ENCODE assay signal across 8 cellular contexts in the genomic region with DNA sequence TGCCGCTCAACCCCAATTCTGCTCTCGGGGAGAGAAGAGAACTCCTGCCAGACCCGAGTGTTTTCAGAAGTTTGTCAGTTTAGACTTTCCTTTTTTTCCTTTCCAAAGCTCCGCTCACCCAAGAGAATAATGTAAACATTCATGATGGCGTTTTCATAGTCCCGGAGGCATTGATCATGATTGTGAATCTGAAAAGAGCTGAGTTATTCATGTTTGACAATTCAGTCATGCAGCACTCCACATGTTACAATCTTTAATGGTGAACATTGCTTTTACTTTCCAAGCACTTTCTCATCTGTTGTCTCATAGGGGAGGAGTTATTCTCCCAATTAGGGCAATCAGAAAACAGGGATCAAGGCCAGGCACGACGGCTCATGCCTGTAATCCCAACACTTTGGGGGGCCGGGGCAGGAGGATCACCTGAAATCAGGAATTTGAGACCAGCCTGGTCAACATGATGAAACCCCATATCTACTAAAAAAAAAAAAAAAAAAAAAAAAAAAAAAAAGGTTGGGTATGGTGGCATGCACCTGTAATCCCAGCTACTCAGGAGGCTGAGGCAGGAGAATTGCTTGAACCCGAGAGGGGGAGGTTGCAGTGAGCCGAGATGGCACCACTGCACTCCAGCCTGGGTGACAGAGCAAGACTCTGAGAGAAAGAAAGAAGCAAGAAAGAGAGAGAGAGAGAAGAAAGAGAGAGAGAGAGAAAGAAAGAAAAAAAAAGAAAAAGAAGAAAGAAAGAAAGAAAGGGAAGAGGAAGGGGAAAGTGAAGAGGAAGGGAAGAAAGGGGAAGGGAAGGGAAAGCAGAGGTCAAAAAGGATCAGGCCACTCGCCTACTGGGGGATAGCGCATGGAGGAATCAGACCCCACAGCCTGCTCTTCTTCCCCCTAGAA.
DNase-seq lines count a peak whose midpoint lies in the region; ATAC-seq and TF ChIP-seq lines count a peak whose summit lies in the region.

No MANE protein-coding gene starts in this region.

- no peak overlapping the region for H3K27ac Mint-ChIP-seq in activated CD8-positive, alpha-beta memory T cell treated with anti-CD3 and anti-CD28 coated beads, Interleukin-2, amount 10 ng/mL, durations not matched to agents 7 days and 5 days
- peak overlapping the region; percentile 85 for H3K27ac Mint-ChIP-seq in chondrocyte (ENCODE audit: unreplicated experiment)

- intact Hi-C loops in transverse colon (cut with DNase I; ENCODE audit: low total_unique reads): no loop called here

- H2AK5ac ChIP-seq in mesenchymal stem cell (ENCODE audit: low read length, severe bottlenecking): no peak overlapping the region

- peaks cover 41% of the 10 kb centered on the region for H3K27me3 Mint-ChIP-seq in activated CD8-positive, alpha-beta memory T cell treated with anti-CD3 and anti-CD28 coated beads, Interleukin-2, amount 10 ng/mL, durations not matched to agents 7 days and 5 days
- H3K27me3 Mint-ChIP-seq in chondrocyte (ENCODE audit: low read depth): peaks cover 70% of the 10 kb centered on the region

- H3K14ac ChIP-seq in mesenchymal stem cell (ENCODE audit: low read length in 2 of 2): no peak overlapping the region

- H3K4me3 Mint-ChIP-seq in activated CD8-positive, alpha-beta memory T cell treated with anti-CD3 and anti-CD28 coated beads, Interleukin-2, amount 10 ng/mL, durations not matched to agents 7 days and 5 days: peak overlapping the region; percentile 69
- H3K4me3 Mint-ChIP-seq in chondrocyte (ENCODE audit: unreplicated experiment): peak overlapping the region; percentile 69

- no peak for DNase-seq in activated CD8-positive, alpha-beta memory T cell treated with anti-CD3 and anti-CD28 coated beads, Interleukin-2, amount 10 ng/mL, durations not matched to agents 7 days and 5 days
- DNase-seq in activated CD8-positive, alpha-beta memory T cell treated with anti-CD3 and anti-CD28 coated beads for 24 hours: no peak
- peak; percentile 25 for DNase-seq in chondrocyte (ENCODE audit: low spot score)
- DNase-seq in mesenchymal stem cell: no peak
- no peak for DNase-seq in transverse colon
- no peak for DNase-seq in A172 (ENCODE audit: low spot score)
- no peak for DNase-seq in NCI-H82 treated with DMSO at 0.1 percent for 48 hours (lab: John Stamatoyannopoulos, UW; ENCODE audit: unreplicated experiment)

- no peak for TF ChIP-seq POLR2A in transverse colon (IDR thresholded peaks at IDR 0.05)

- H3K9me3 Mint-ChIP-seq in activated CD8-positive, alpha-beta memory T cell treated with anti-CD3 and anti-CD28 coated beads, Interleukin-2, amount 10 ng/mL, durations not matched to agents 7 days and 5 days (ENCODE audit: low read depth): no peaks in the 10 kb centered on the region
- H3K9me3 Mint-ChIP-seq in chondrocyte (ENCODE audit: low read depth): no peaks in the 10 kb centered on the region

- H3K4me3 ChIP-seq in mesenchymal stem cell (ENCODE audit: insufficient read depth in 1 of 2, low read depth in 1 of 2, low read length in 2 of 2) (peak overlapping the region; percentile 42 to 82), transverse colon (peak overlapping the region; percentile 19 to 55 (median 40))

- H4K8ac ChIP-seq in mesenchymal stem cell (ENCODE audit: low read length): no peak overlapping the region

- peaks cover 9% of the 10 kb centered on the region for H3K4me1 ChIP-seq in mesenchymal stem cell (ENCODE audit: control insufficient read depth, insufficient read depth, low read depth, low read length)
- peaks cover 0 to 13% (median 0%) of the 10 kb centered on the region in 4 donors for H3K4me1 ChIP-seq in transverse colon

- peaks cover 71% of the 10 kb centered on the region in 2 experiments for H3K27me3 ChIP-seq in mesenchymal stem cell (ENCODE audit: control insufficient read depth in 1 of 2, insufficient read depth in 1 of 2, low read length in 2 of 2)
- H3K27me3 ChIP-seq in transverse colon: peaks cover 44% of the 10 kb centered on the region

- peak overlapping the region; percentile 93 for H3K4me2 ChIP-seq in mesenchymal stem cell (ENCODE audit: low read length, poor library complexity, severe bottlenecking)

- peak overlapping the region; percentile 88 for H3K9ac ChIP-seq in mesenchymal stem cell (ENCODE audit: low read length)

- no peak for TF ChIP-seq EP300 in transverse colon (IDR thresholded peaks at IDR 0.05; ENCODE audit: low read depth)

- no peak overlapping the region for H3K23ac ChIP-seq in mesenchymal stem cell (ENCODE audit: low read length in 2 of 2)

- TF ChIP-seq CTCF in chondrocyte (IDR thresholded peaks at IDR 0.05) (no peak), transverse colon (IDR thresholded peaks at IDR 0.05) (no peak)

- WGBS in mesenchymal stem cell: 67% methylated on average over 7 of the region's 13 CpGs
- 5 to 40% methylated on average over 3 to 13 of the region's 13 CpGs for whole genome bisulfite sequencing in transverse colon (ENCODE audit: low coverage in 1 of 2), 2 donors

- CTCF ChIA-PET in activated CD8-positive, alpha-beta memory T cell treated with anti-CD3 and anti-CD28 coated beads, Interleukin-2, amount 10 ng/mL, durations not matched to agents 7 days and 5 days (lab: Charles Lee): no interaction called here

- peaks cover 35% of the 10 kb centered on the region for H3K4me1 Mint-ChIP-seq in activated CD8-positive, alpha-beta memory T cell treated with anti-CD3 and anti-CD28 coated beads, Interleukin-2, amount 10 ng/mL, durations not matched to agents 7 days and 5 days
- H3K4me1 Mint-ChIP-seq in chondrocyte (ENCODE audit: low read depth): peaks cover 14% of the 10 kb centered on the region

- H2BK12ac ChIP-seq in mesenchymal stem cell (ENCODE audit: low read length in 2 of 2): peak overlapping the region in 1 of 2 experiments; percentile 72

- no peak overlapping the region for H3K4ac ChIP-seq in mesenchymal stem cell (ENCODE audit: low read depth in 1 of 2, low read length in 2 of 2)

- in situ Hi-C loops in transverse colon (cut with MboI; ENCODE audit: low pct_ligation_motif_present in 1 of 4, low pct_unique_long_range_greater_than_20kb in 1 of 4, low sequenced_read_pairs in 3 of 4): no loop called here

- H2BK120ac ChIP-seq in mesenchymal stem cell (ENCODE audit: low read depth, low read length): no peak overlapping the region

- H3K18ac ChIP-seq in mesenchymal stem cell (ENCODE audit: low read depth in 1 of 2, low read length in 2 of 2): no peak overlapping the region

- H3K27ac ChIP-seq in mesenchymal stem cell (ENCODE audit: low read length, poor library complexity, severe bottlenecking): no peak overlapping the region
- H3K27ac ChIP-seq in transverse colon: peak overlapping the region; percentile 37 to 64 (median 55)

- peak overlapping the region; percentile 66 for H2AFZ ChIP-seq in mesenchymal stem cell (ENCODE audit: low read depth, low read length)

- H3K36me3 ChIP-seq in mesenchymal stem cell (ENCODE audit: control insufficient read depth in 1 of 2, insufficient read depth in 2 of 2, low read depth in 1 of 2, low read length in 2 of 2) (no peaks in the 10 kb centered on the region), transverse colon (no peaks in the 10 kb centered on the region)

- H3K36me3 Mint-ChIP-seq in activated CD8-positive, alpha-beta memory T cell treated with anti-CD3 and anti-CD28 coated beads, Interleukin-2, amount 10 ng/mL, durations not matched to agents 7 days and 5 days: no peaks in the 10 kb centered on the region
- no peaks in the 10 kb centered on the region for H3K36me3 Mint-ChIP-seq in chondrocyte (ENCODE audit: low read depth)

- no peak overlapping the region for H2BK5ac ChIP-seq in mesenchymal stem cell (ENCODE audit: low read depth, low read length, poor library complexity, severe bottlenecking)

- H3K79me1 ChIP-seq in mesenchymal stem cell (replicated peaks; ENCODE audit: low read length, poor library complexity, severe bottlenecking): no peaks in the 10 kb centered on the region

- H3K9me3 ChIP-seq in mesenchymal stem cell (ENCODE audit: control insufficient read depth, low read length): no peaks in the 10 kb centered on the region
- no peaks in the 10 kb centered on the region for H3K9me3 ChIP-seq in transverse colon

- H4K91ac ChIP-seq in mesenchymal stem cell (ENCODE audit: low read length): no peak overlapping the region

- H2BK15ac ChIP-seq in mesenchymal stem cell (ENCODE audit: low read depth, poor library complexity, severe bottlenecking): no peak overlapping the region

- no peak for ATAC-seq in activated CD8-positive, alpha-beta memory T cell treated with anti-CD3 and anti-CD28 coated beads, Interleukin-2, amount 10 ng/mL, durations not matched to agents 7 days and 5 days
- no peak for ATAC-seq in GM21737 (IDR thresholded peaks at IDR 0.05; ENCODE audit: unreplicated experiment)
